8 cellular contexts compared by ENCODE assay signal in the genomic region with DNA sequence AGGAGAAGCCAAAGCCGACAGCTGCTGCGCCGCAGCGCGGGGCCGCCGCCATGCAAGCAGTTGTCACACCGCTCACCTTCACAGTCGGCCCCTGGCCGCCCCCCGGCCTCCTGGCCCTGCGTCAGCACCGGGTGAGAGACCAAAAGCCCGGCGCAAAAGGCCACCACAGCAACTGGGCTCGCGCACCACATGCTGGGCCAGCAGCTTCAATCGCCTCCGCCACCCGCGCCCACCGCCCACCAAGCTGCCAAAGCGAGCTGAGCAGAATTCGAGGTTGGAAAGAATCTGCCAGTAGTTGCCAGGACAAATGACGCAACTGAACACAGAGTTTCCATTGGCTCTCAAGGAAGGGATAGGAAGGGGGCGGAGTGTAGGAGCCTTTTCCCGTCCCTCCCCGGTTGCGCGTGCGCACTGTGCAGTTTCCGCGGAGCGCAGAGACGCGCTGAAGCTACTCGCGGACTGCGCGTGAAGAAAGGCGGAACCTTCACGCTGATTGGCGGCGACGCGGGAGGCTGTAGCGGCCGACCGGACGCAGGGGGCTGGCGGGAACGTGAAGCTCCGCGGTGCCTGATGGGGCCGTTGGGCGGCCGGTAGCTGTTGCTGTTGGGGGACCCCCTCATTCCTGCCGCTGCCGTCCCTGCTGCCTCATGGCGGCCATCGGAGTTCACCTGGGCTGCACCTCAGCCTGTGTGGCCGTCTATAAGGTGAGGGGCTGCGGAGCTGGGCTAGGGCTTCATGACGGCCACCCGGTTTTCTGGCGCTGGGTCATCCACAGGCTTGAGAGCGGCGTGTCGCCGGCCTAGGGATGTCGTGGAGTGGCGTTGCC. TPM values are rescaled to one million over a fixed set of nuclear protein-coding genes. Genes with fewer than 3 reads are reported as not detected.
DNase-seq lines count a peak whose midpoint lies in the region; ATAC-seq and TF ChIP-seq lines count a peak whose summit lies in the region.

Gene CDNF (minus strand): TSS at position 282 of the 826 bp plus-strand sequence. CDS start 91 bp downstream, at position 191.
Gene HSPA14 (plus strand): TSS at position 551 of the 826 bp plus-strand sequence. CDS start 97 bp downstream, at position 648.
Gene MSANTD7 (plus strand): TSS at position 551 of the 826 bp plus-strand sequence. CDS start 3,979 bp downstream, outside the sequence.

- H3K36me3 Mint-ChIP-seq in activated naive CD4-positive, alpha-beta T cell treated with anti-CD3 and anti-CD28 coated beads, Interleukin-2, amount 50 U/mL, for 24 hours: peaks cover 11% of the 10 kb centered on the region

- TF ChIP-seq CTCF in GM06990 (IDR thresholded peaks at IDR 0.05; ENCODE audit: insufficient read depth, low read length, poor library complexity, severe bottlenecking): no peak
- TF ChIP-seq CTCF in suprapubic skin (IDR thresholded peaks at IDR 0.05): no peak

- peak within 1 kb of the TSS; percentile 95 for H3K27ac ChIP-seq in suprapubic skin

- H3K27me3 ChIP-seq in GM06990 (replicated peaks; ENCODE audit: control insufficient read depth, insufficient read depth, low read length) (no peaks in the 10 kb centered on the region), suprapubic skin (no peaks in the 10 kb centered on the region)

- peak in 1 of 2 donors; percentile 78 for TF ChIP-seq POLR2A in suprapubic skin (IDR thresholded peaks at IDR 0.05)

- H3K36me3 ChIP-seq in GM06990 (ENCODE audit: control insufficient read depth, insufficient read depth, low read length) (peaks cover 13% of the 10 kb centered on the region), suprapubic skin (peaks cover 21% of the 10 kb centered on the region)

- H3K4me3 ChIP-seq in GM06990 (replicated peaks; ENCODE audit: low read depth, low read length) (peak within 1 kb of the TSS; percentile 86), suprapubic skin (peak within 1 kb of the TSS; percentile 96)

- H3K27me3 Mint-ChIP-seq in activated naive CD4-positive, alpha-beta T cell treated with anti-CD3 and anti-CD28 coated beads, Interleukin-2, amount 50 U/mL, for 24 hours: no peaks in the 10 kb centered on the region

- ATAC-seq in HG02588 (IDR thresholded peaks at IDR 0.05; ENCODE audit: unreplicated experiment): peak; percentile 97
- peak; percentile 97 for ATAC-seq in SK-N-SH treated with all-trans-retinoic acid at 6 μM for 48 hours

- no peaks in the 10 kb centered on the region for H3K9me3 ChIP-seq in suprapubic skin

- TF ChIP-seq EP300 in suprapubic skin (IDR thresholded peaks at IDR 0.05): no peak

- DNase-seq in GM06990 (ENCODE audit: extremely low read depth, insufficient read length) (peak; percentile 100), NCI-H1092 (lab: John Stamatoyannopoulos, UW) (peak; percentile 98), germinal center (ENCODE audit: low spot score) (peak; percentile 99), non-pigmented ciliary epithelial cell (ENCODE audit: low read depth) (peak; percentile 97), suprapubic skin (ENCODE audit: low spot score in 2 of 2) (peak; percentile 99 to 100)

- H3K9me3 Mint-ChIP-seq in activated naive CD4-positive, alpha-beta T cell treated with anti-CD3 and anti-CD28 coated beads, Interleukin-2, amount 50 U/mL, for 24 hours: no peaks in the 10 kb centered on the region

- peaks cover 19% of the 10 kb centered on the region for H3K4me1 ChIP-seq in suprapubic skin

- peak within 1 kb of the TSS; percentile 93 for H3K4me3 Mint-ChIP-seq in activated naive CD4-positive, alpha-beta T cell treated with anti-CD3 and anti-CD28 coated beads, Interleukin-2, amount 50 U/mL, for 24 hours

- H3K4me1 Mint-ChIP-seq in activated naive CD4-positive, alpha-beta T cell treated with anti-CD3 and anti-CD28 coated beads, Interleukin-2, amount 50 U/mL, for 24 hours: peaks cover 25% of the 10 kb centered on the region

- peak within 1 kb of the TSS; percentile 95 for H3K27ac Mint-ChIP-seq in activated naive CD4-positive, alpha-beta T cell treated with anti-CD3 and anti-CD28 coated beads, Interleukin-2, amount 50 U/mL, for 24 hours

- WGBS in suprapubic skin: under 1% methylated on average over 18 of the region's 72 CpGs

TF ChIP-seq in SK-N-SH treated with all-trans-retinoic acid at 6 μM for 48 hours, 23 proteins besides CTCF, POLR2A, EP300 and RAD21:
- peak; percentile 6; the same call in 1 of the 2 replicates for TF ChIP-seq TCF4 (CRISPR knock-in tag; IDR thresholded peaks at IDR 0.05; ENCODE audit: borderline replicate concordance)
- no peak for TF ChIP-seq ARNTL (CRISPR knock-in tag; IDR thresholded peaks at IDR 0.05; ENCODE audit: borderline replicate concordance, low read depth)

RNA-seq across cellular contexts. Expression of gene CDNF, which starts in this region (rescaled TPM):
- total RNA-seq in suprapubic skin: 1 to 10 TPM; 2.3 to 5.3 (median 4.3) TPM

RNA-seq across cellular contexts. Expression of gene HSPA14, which starts in this region (rescaled TPM):
- total RNA-seq in suprapubic skin: 10 to 100 TPM in 1 of 4 donors, 1 to 10 TPM in 3; 6.6 to 11.7 (median 7.4) TPM

RNA-seq across cellular contexts. Expression of gene MSANTD7, which starts in this region (rescaled TPM):
- total RNA-seq in suprapubic skin: 10 to 100 TPM in 3 of 4 donors, 1 to 10 TPM in 1; 6.6 to 21.6 (median 13.9) TPM

Comparison
In these comparisons a context has a peak if more than half of its experiments do, and no peak if none do; other contexts are left out.
1. Peak in every context shown above with its lines: DNase-seq, ATAC-seq, H3K4me3 ChIP-seq and H3K27ac ChIP-seq.